Comparison of ENCODE assay signal across 1 cellular context in the genomic region with DNA sequence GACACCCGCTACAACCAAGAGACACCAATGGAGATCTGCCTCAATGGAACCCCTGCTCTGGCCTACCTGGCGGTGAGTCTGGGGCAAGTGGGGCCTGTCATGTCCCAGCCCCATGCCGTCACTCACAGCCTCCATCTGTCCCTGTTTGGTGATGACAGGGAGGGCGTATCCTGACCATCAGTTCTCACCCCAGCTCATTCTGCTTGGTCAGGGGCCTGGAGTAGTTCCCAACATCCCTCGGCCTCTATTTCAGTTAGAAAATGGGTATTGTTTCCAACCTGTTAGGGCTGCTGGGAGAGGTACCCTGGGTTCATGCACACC.
TF ChIP-seq lines count a peak whose summit lies in the region.

No MANE protein-coding gene starts in this region.

TF ChIP-seq in HEK293, 187 proteins besides CTCF, POLR2A, EP300 and RAD21 (continued from another document):
- TF ChIP-seq HOXA7 (CRISPR knock-in tag; IDR thresholded peaks at IDR 0.05; ENCODE audit: borderline replicate concordance) (no peak), KLF1 (tag by site-specific recombination; IDR thresholded peaks at IDR 0.05) (no peak), ZNF626 (tag by site-specific recombination; IDR thresholded peaks at IDR 0.05) (no peak), ZNF324 (tag by site-specific recombination; IDR thresholded peaks at IDR 0.05) (no peak), ZSCAN16 (tag by site-specific recombination; IDR thresholded peaks at IDR 0.05) (no peak), ZNF664 (tag by site-specific recombination; IDR thresholded peaks at IDR 0.05) (no peak)
- TF ChIP-seq, protein P1, sequence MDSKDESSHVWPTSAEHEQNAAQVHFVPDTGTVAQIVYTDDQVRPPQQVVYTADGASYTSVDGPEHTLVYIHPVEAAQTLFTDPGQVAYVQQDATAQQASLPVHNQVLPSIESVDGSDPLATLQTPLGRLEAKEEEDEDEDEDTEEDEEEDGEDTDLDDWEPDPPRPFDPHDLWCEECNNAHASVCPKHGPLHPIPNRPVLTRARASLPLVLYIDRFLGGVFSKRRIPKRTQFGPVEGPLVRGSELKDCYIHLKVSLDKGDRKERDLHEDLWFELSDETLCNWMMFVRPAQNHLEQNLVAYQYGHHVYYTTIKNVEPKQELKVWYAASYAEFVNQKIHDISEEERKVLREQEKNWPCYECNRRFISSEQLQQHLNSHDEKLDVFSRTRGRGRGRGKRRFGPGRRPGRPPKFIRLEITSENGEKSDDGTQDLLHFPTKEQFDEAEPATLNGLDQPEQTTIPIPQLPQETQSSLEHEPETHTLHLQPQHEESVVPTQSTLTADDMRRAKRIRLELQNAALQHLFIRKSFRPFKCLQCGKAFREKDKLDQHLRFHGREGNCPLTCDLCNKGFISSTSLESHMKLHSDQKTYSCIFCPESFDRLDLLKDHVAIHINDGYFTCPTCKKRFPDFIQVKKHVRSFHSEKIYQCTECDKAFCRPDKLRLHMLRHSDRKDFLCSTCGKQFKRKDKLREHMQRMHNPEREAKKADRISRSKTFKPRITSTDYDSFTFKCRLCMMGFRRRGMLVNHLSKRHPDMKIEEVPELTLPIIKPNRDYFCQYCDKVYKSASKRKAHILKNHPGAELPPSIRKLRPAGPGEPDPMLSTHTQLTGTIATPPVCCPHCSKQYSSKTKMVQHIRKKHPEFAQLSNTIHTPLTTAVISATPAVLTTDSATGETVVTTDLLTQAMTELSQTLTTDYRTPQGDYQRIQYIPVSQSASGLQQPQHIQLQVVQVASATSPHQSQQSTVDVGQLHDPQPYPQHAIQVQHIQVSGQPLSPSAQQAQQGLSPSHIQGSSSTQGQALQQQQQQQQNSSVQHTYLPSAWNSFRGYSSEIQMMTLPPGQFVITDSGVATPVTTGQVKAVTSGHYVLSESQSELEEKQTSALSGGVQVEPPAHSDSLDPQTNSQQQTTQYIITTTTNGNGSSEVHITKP (tag by site-specific recombination; IDR thresholded peaks at IDR 0.05), result no peak
TF ChIP-seq in HEK293: peak in this region for 0.
